32 cellular contexts compared by ENCODE assay signal in the genomic region with DNA sequence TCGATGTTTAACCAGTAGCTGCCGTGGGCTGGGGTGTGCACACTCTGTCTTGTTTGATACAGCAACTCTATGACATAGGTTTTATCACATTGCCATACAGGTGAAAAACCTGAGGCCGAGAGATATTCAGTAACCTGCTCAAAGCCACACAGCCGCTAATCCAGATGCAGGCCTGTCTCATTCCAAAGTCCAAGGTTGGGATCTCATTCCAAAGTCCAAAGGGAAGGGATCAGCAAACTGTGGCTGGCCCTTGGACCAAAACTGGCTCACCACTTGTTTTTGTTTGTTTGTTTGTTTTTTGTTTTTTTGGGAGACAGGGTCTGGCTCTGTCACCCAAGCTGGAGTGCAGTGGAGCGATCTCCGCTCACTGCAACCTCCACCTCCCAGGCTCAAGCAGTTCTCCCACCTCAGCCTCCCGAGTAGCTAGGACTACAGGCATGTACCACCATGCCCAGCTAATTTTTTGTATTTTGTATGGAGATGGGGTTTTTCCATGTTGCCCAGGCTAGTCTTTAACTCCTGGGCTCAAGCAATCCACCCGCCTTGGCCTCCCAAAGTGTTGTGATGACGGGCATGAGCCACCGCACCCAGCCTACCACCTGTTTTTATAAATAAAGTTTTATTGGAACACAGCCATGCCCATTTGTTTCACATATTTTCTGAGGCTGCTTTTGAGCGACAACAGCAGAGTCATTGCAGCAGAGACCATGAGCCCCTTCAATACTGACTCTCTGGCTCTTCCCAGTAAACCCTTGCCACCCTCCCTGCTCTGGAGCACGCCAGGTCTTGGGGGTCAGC.
"Had no signal": no experiment of that assay in that cellular context is flagged by ENCODE, and none has a peak within 500 bp of the region (broad histone marks: within the 10 kb centered on the region; RNA-seq: fewer than 3 reads in every experiment).

No MANE protein-coding gene starts in this region.

- ATAC-seq: activated CD4-positive, CD25-positive, alpha-beta regulatory T cell treated with anti-CD3 and anti-CD28 coated beads, Interleukin-2, amount 50 U/mL, for 24 hours; activated CD8-positive, alpha-beta T cell treated with anti-CD3 and anti-CD28 coated beads, Interleukin-2, amount 10 ng/mL, durations not matched to agents 7 days and 5 days; activated T-cell treated with anti-CD3 and anti-CD28 coated beads, Interleukin-2, amount 50 U/mL, for 4 hours; activated T-helper 17 cell treated with anti-CD3 and anti-CD28 coated beads, Interleukin-2, amount 50 U/mL, for 72 hours; effector memory CD8-positive, alpha-beta T cell; gastroesophageal sphincter; T-helper 17 cell had no signal

- H3K4me3 ChIP-seq: esophagus muscularis mucosa, gastroesophageal sphincter had no signal

- H3K4me3 Mint-ChIP-seq: activated B cell treated with CpG ODN at 0.5 μM for 24 hours; activated CD4-positive, alpha-beta memory T cell treated with anti-CD3 and anti-CD28 coated beads for 36 hours; activated CD4-positive, alpha-beta T cell treated with anti-CD3 and anti-CD28 coated beads, Interleukin-2, amount 10 ng/mL, durations not matched to agents 24 days and 14 days; activated CD8-positive, alpha-beta T cell treated with anti-CD3 and anti-CD28 coated beads, Interleukin-2, amount 10 ng/mL, durations not matched to agents 7 days and 5 days; activated naive CD8-positive, alpha-beta T cell; activated T-cell treated with anti-CD3 and anti-CD28 coated beads, Interleukin-2, amount 50 U/mL, for 4 hours; activated T-helper 17 cell treated with anti-CD3 and anti-CD28 coated beads, Interleukin-2, amount 50 U/mL, for 72 hours; central memory CD8-positive, alpha-beta T cell; effector memory CD8-positive, alpha-beta T cell; T-helper 17 cell; T-helper 2 cell treated with Interferon-gamma antibody and Interleukin-4, amounts not matched to agents 5 μg/mL and 100 μg/mL, for 36 hours had no signal

- H3K36me3 ChIP-seq: brain microvascular endothelial cell, esophagus muscularis mucosa, gastroesophageal sphincter, WERI-Rb-1 had no signal

- H3K36me3 Mint-ChIP-seq: activated CD4-positive, alpha-beta memory T cell treated with anti-CD3 and anti-CD28 coated beads for 36 hours; activated naive CD8-positive, alpha-beta T cell had no signal

- FAIRE-seq: astrocyte, bronchial epithelial cell, colon had no signal

- H3K9me3 ChIP-seq: esophagus muscularis mucosa, gastroesophageal sphincter had no signal

- H3K27ac ChIP-seq: brain microvascular endothelial cell, esophagus muscularis mucosa, gastroesophageal sphincter, WERI-Rb-1 had no signal

- H3K9me3 Mint-ChIP-seq: activated B cell treated with CpG ODN at 0.5 μM for 24 hours; activated CD4-positive, alpha-beta memory T cell treated with anti-CD3 and anti-CD28 coated beads for 36 hours; activated CD4-positive, alpha-beta T cell treated with anti-CD3 and anti-CD28 coated beads, Interleukin-2, amount 10 ng/mL, durations not matched to agents 24 days and 14 days; activated T-cell treated with anti-CD3 and anti-CD28 coated beads, Interleukin-2, amount 50 U/mL, for 4 hours; activated T-helper 17 cell treated with anti-CD3 and anti-CD28 coated beads, Interleukin-2, amount 50 U/mL, for 72 hours; central memory CD8-positive, alpha-beta T cell; effector memory CD8-positive, alpha-beta T cell; T-helper 2 cell treated with Interferon-gamma antibody and Interleukin-4, amounts not matched to agents 5 μg/mL and 100 μg/mL, for 36 hours had no signal

- H3K4me1 Mint-ChIP-seq: activated B cell treated with CpG ODN at 0.5 μM for 24 hours; activated CD4-positive, alpha-beta T cell treated with anti-CD3 and anti-CD28 coated beads, Interleukin-2, amount 10 ng/mL, durations not matched to agents 24 days and 14 days; activated T-helper 17 cell treated with anti-CD3 and anti-CD28 coated beads, Interleukin-2, amount 50 U/mL, for 72 hours; central memory CD8-positive, alpha-beta T cell; T-helper 17 cell had no signal

- H3K27me3 ChIP-seq: brain microvascular endothelial cell, esophagus muscularis mucosa, gastroesophageal sphincter had no signal

- DNase-seq: activated B cell treated with CpG ODN at 0.5 μM for 24 hours; activated CD4-positive, alpha-beta memory T cell treated with anti-CD3 and anti-CD28 coated beads for 36 hours; activated CD4-positive, alpha-beta T cell treated with anti-CD3 and anti-CD28 coated beads, Interleukin-2, amount 10 ng/mL, durations not matched to agents 24 days and 14 days; activated CD8-positive, alpha-beta T cell treated with anti-CD3 and anti-CD28 coated beads, Interleukin-2, amount 10 ng/mL, durations not matched to agents 7 days and 5 days; activated effector memory CD4-positive, alpha-beta T cell treated with Interleukin-2 at 50 U/mL for 16 hours; activated gamma-delta T cell treated with Interleukin-2 at 50 U/mL for 16 hours; activated naive CD4-positive, alpha-beta T cell treated with anti-CD3 and anti-CD28 coated beads, Interleukin-2, amount 50 U/mL, for 16 hours; activated naive CD4-positive, alpha-beta T cell treated with Interleukin-2 at 50 U/mL for 16 hours; activated T-cell treated with anti-CD3 and anti-CD28 coated beads, Interleukin-2, amount 50 U/mL, for 4 hours; amniotic stem cell; anterior cingulate cortex; brain microvascular endothelial cell; cortex of kidney; dermis blood vessel endothelial cell; effector CD4-positive, alpha-beta T cell; effector memory CD8-positive, alpha-beta T cell; erythroblast; foreskin melanocyte; T-helper 1 cell; T-helper 17 cell; T1000; WERI-Rb-1 had no signal

- H3K27ac Mint-ChIP-seq: activated B cell treated with CpG ODN at 0.5 μM for 24 hours; activated CD4-positive, alpha-beta memory T cell treated with anti-CD3 and anti-CD28 coated beads for 36 hours; activated CD4-positive, alpha-beta T cell treated with anti-CD3 and anti-CD28 coated beads, Interleukin-2, amount 10 ng/mL, durations not matched to agents 24 days and 14 days; activated CD8-positive, alpha-beta T cell treated with anti-CD3 and anti-CD28 coated beads, Interleukin-2, amount 10 ng/mL, durations not matched to agents 7 days and 5 days; activated naive CD8-positive, alpha-beta T cell; activated T-helper 17 cell treated with anti-CD3 and anti-CD28 coated beads, Interleukin-2, amount 50 U/mL, for 72 hours; effector memory CD8-positive, alpha-beta T cell; T-helper 17 cell; T-helper 2 cell treated with Interferon-gamma antibody and Interleukin-4, amounts not matched to agents 5 μg/mL and 100 μg/mL, for 36 hours had no signal

- H3K27me3 Mint-ChIP-seq: activated B cell treated with CpG ODN at 0.5 μM for 24 hours; activated CD4-positive, alpha-beta memory T cell treated with anti-CD3 and anti-CD28 coated beads for 36 hours; activated CD4-positive, alpha-beta T cell treated with anti-CD3 and anti-CD28 coated beads, Interleukin-2, amount 10 ng/mL, durations not matched to agents 24 days and 14 days; activated naive CD8-positive, alpha-beta T cell; activated T-helper 17 cell treated with anti-CD3 and anti-CD28 coated beads, Interleukin-2, amount 50 U/mL, for 72 hours had no signal
